ENCODE assay signal across 30 cellular contexts in genomic region chr2:230052299-230052698, GRCh38. TPM values are rescaled to one million over a fixed set of nuclear protein-coding genes. Genes with fewer than 3 reads are reported as not detected.
A peak's percentile ranks its signal among the peaks of the same experiment; 100 is the strongest.
DNase-seq lines count a peak whose midpoint lies in the region; ATAC-seq, FAIRE-seq and TF ChIP-seq lines count a peak whose summit lies in the region.
"Had no signal": no experiment of that assay in that cellular context is flagged by ENCODE, and none has a peak within 500 bp of the region (broad histone marks: within the 10 kb centered on the region; RNA-seq: fewer than 3 reads in every experiment).

No MANE protein-coding gene starts in this region.

- peaks cover 26% of the 10 kb centered on the region for H3K4me1 Mint-ChIP-seq in activated CD4-positive, alpha-beta T cell treated with anti-CD3 and anti-CD28 coated beads for 36 hours
- peaks cover 18% of the 10 kb centered on the region for H3K4me1 Mint-ChIP-seq in activated T-helper 1 cell treated with anti-CD3 and anti-CD28 coated beads, Interleukin-12 subunit alpha, Interleukin-12 subunit beta, Interleukin-2, Interleukin-4 antibody, amounts not matched to agents 30 ng/mL and 10 ng/mL and 1 ng/mL, durations not matched to agents 14 hours and 24 hours and 36 hours (ENCODE audit: low read depth)
- peaks cover 5% of the 10 kb centered on the region for H3K4me1 Mint-ChIP-seq in stimulated activated memory B cell treated with anti-CD40 and anti-IgM and Interleukin-4, amounts not matched to agents 10 μg/mL and 1 μg/mL and 100 μg/mL, for 72 hours
- H3K4me1 Mint-ChIP-seq: stimulated activated effector memory CD8-positive, alpha-beta T cell treated with anti-CD3 and anti-CD28 coated beads, Interleukin-12 subunit alpha, Interleukin-12 subunit beta, amount 100 ng/mL, for 72 hours had no signal

- no peak overlapping the region for H3K27ac ChIP-seq in upper lobe of right lung
- H3K27ac ChIP-seq: colonic mucosa, thoracic aorta had no signal

- no peak overlapping the region for H3K4me3 ChIP-seq in upper lobe of right lung
- H3K4me3 ChIP-seq: colonic mucosa, esophagus muscularis mucosa, thoracic aorta had no signal

- H3K4me1 ChIP-seq in upper lobe of right lung, result no peaks in the 10 kb centered on the region
- H3K4me1 ChIP-seq: colonic mucosa had no signal

- H3K36me3 Mint-ChIP-seq in activated CD4-positive, alpha-beta T cell treated with anti-CD3 and anti-CD28 coated beads for 36 hours (ENCODE audit: low read depth), result no peaks in the 10 kb centered on the region
- H3K36me3 Mint-ChIP-seq in activated T-helper 1 cell treated with anti-CD3 and anti-CD28 coated beads, Interleukin-12 subunit alpha, Interleukin-12 subunit beta, Interleukin-2, Interleukin-4 antibody, amounts not matched to agents 30 ng/mL and 10 ng/mL and 1 ng/mL, durations not matched to agents 14 hours and 24 hours and 36 hours (ENCODE audit: low read depth), result no peaks in the 10 kb centered on the region
- no peaks in the 10 kb centered on the region for H3K36me3 Mint-ChIP-seq in stimulated activated memory B cell treated with anti-CD40 and anti-IgM and Interleukin-4, amounts not matched to agents 10 μg/mL and 1 μg/mL and 100 μg/mL, for 72 hours
- H3K36me3 Mint-ChIP-seq: stimulated activated effector memory CD8-positive, alpha-beta T cell treated with anti-CD3 and anti-CD28 coated beads, Interleukin-12 subunit alpha, Interleukin-12 subunit beta, amount 100 ng/mL, for 72 hours had no signal

- H3K36me3 ChIP-seq in upper lobe of right lung, result no peaks in the 10 kb centered on the region
- H3K36me3 ChIP-seq: colonic mucosa, esophagus muscularis mucosa, thoracic aorta had no signal

- H3K27me3 ChIP-seq in upper lobe of right lung, result no peaks in the 10 kb centered on the region
- H3K27me3 ChIP-seq: colonic mucosa, esophagus muscularis mucosa had no signal

- CTCF ChIA-PET in activated CD4-positive, alpha-beta T cell treated with anti-CD3 and anti-CD28 coated beads for 36 hours (lab: Charles Lee), result no interaction called here

- intact Hi-C loops in activated CD4-positive, alpha-beta T cell treated with anti-CD3 and anti-CD28 coated beads for 36 hours (cut with DNase I, micrococcal nuclease), result no loop called here
- intact Hi-C loops in activated T-helper 1 cell treated with anti-CD3 and anti-CD28 coated beads, Interleukin-12 subunit alpha, Interleukin-12 subunit beta, Interleukin-2, Interleukin-4 antibody, amounts not matched to agents 30 ng/mL and 10 ng/mL and 1 ng/mL, durations not matched to agents 14 hours and 24 hours and 36 hours (cut with micrococcal nuclease), result loop anchor here (1.0 kb wide), 1 partner anchor 8 kb away; no protein-coding TSS in a partner anchor
- intact Hi-C loops in upper lobe of right lung (cut with DNase I), result no loop called here

- peak; percentile 13 for FAIRE-seq in islet of Langerhans (lab: Jason Lieb, UNC)
- FAIRE-seq: frontal cortex, GM12892, HTR-8/SVneo had no signal

- DNase-seq in activated CD4-positive, alpha-beta T cell treated with anti-CD3 and anti-CD28 coated beads for 36 hours, result no peak
- no peak for DNase-seq in activated CD4-positive, alpha-beta T cell treated with anti-CD3 and anti-CD28 coated beads for 48 hours
- no peak for DNase-seq in activated T-helper 1 cell treated with anti-CD3 and anti-CD28 coated beads, Interleukin-12 subunit alpha, Interleukin-12 subunit beta, Interleukin-2, Interleukin-4 antibody, amounts not matched to agents 30 ng/mL and 10 ng/mL and 1 ng/mL, durations not matched to agents 14 hours and 24 hours and 36 hours (ENCODE audit: low spot score)
- DNase-seq in upper lobe of right lung, result no peak
- no peak for DNase-seq in NCI-H2196 (lab: John Stamatoyannopoulos, UW; ENCODE audit: unreplicated experiment)
- DNase-seq: 8988T; activated naive CD4-positive, alpha-beta T cell; activated T-cell treated with anti-CD3 and anti-CD28 coated beads, Interleukin-2, amount 50 U/mL, for 1 hour; CD4-positive, alpha-beta T cell; colonic mucosa; effector memory CD4-positive, alpha-beta T cell; H9; KBM-7; left colon; mesendoderm; NCI-H1417; NCI-H2081; NCI-H345; NCI-H748 treated with DMSO at 0.1 percent for 48 hours; stimulated activated CD4-positive, alpha-beta T cell treated with anti-CD3 and anti-CD28 coated beads, Interleukin-4, amount 100 ng/mL, for 24 hours had no signal

- TF ChIP-seq CTCF in upper lobe of right lung (IDR thresholded peaks at IDR 0.05), result no peak

- no peaks in the 10 kb centered on the region for H3K9me3 Mint-ChIP-seq in activated CD4-positive, alpha-beta T cell treated with anti-CD3 and anti-CD28 coated beads for 36 hours (ENCODE audit: low read depth)
- no peaks in the 10 kb centered on the region for H3K9me3 Mint-ChIP-seq in activated T-helper 1 cell treated with anti-CD3 and anti-CD28 coated beads, Interleukin-12 subunit alpha, Interleukin-12 subunit beta, Interleukin-2, Interleukin-4 antibody, amounts not matched to agents 30 ng/mL and 10 ng/mL and 1 ng/mL, durations not matched to agents 14 hours and 24 hours and 36 hours
- no peaks in the 10 kb centered on the region for H3K9me3 Mint-ChIP-seq in stimulated activated memory B cell treated with anti-CD40 and anti-IgM and Interleukin-4, amounts not matched to agents 10 μg/mL and 1 μg/mL and 100 μg/mL, for 72 hours
- H3K9me3 Mint-ChIP-seq: CD4-positive, alpha-beta T cell; H9; stimulated activated effector memory CD8-positive, alpha-beta T cell treated with anti-CD3 and anti-CD28 coated beads, Interleukin-12 subunit alpha, Interleukin-12 subunit beta, amount 100 ng/mL, for 72 hours had no signal

- POLR2A ChIA-PET in activated CD4-positive, alpha-beta T cell treated with anti-CD3 and anti-CD28 coated beads for 36 hours (lab: Charles Lee), result no interaction called here

- H3K4me3 Mint-ChIP-seq in activated CD4-positive, alpha-beta T cell treated with anti-CD3 and anti-CD28 coated beads for 36 hours, result no peak overlapping the region
- no peak overlapping the region for H3K4me3 Mint-ChIP-seq in activated T-helper 1 cell treated with anti-CD3 and anti-CD28 coated beads, Interleukin-12 subunit alpha, Interleukin-12 subunit beta, Interleukin-2, Interleukin-4 antibody, amounts not matched to agents 30 ng/mL and 10 ng/mL and 1 ng/mL, durations not matched to agents 14 hours and 24 hours and 36 hours
- no peak overlapping the region for H3K4me3 Mint-ChIP-seq in stimulated activated memory B cell treated with anti-CD40 and anti-IgM and Interleukin-4, amounts not matched to agents 10 μg/mL and 1 μg/mL and 100 μg/mL, for 72 hours
- H3K4me3 Mint-ChIP-seq: CD4-positive, alpha-beta T cell; H9; stimulated activated effector memory CD8-positive, alpha-beta T cell treated with anti-CD3 and anti-CD28 coated beads, Interleukin-12 subunit alpha, Interleukin-12 subunit beta, amount 100 ng/mL, for 72 hours had no signal

- no peak overlapping the region for H3K27ac Mint-ChIP-seq in activated CD4-positive, alpha-beta T cell treated with anti-CD3 and anti-CD28 coated beads for 36 hours
- peak overlapping the region; percentile 40 for H3K27ac Mint-ChIP-seq in activated T-helper 1 cell treated with anti-CD3 and anti-CD28 coated beads, Interleukin-12 subunit alpha, Interleukin-12 subunit beta, Interleukin-2, Interleukin-4 antibody, amounts not matched to agents 30 ng/mL and 10 ng/mL and 1 ng/mL, durations not matched to agents 14 hours and 24 hours and 36 hours
- peak overlapping the region; percentile 83 for H3K27ac Mint-ChIP-seq in stimulated activated memory B cell treated with anti-CD40 and anti-IgM and Interleukin-4, amounts not matched to agents 10 μg/mL and 1 μg/mL and 100 μg/mL, for 72 hours
- H3K27ac Mint-ChIP-seq: CD4-positive, alpha-beta T cell; H9; stimulated activated effector memory CD8-positive, alpha-beta T cell treated with anti-CD3 and anti-CD28 coated beads, Interleukin-12 subunit alpha, Interleukin-12 subunit beta, amount 100 ng/mL, for 72 hours had no signal

- no peaks in the 10 kb centered on the region for H3K9me3 ChIP-seq in upper lobe of right lung
- H3K9me3 ChIP-seq: colonic mucosa, esophagus muscularis mucosa, thoracic aorta had no signal

- peak; percentile 21 for ATAC-seq in activated CD4-positive, alpha-beta T cell treated with anti-CD3 and anti-CD28 coated beads for 36 hours
- no peak for ATAC-seq in stimulated activated memory B cell treated with anti-CD40 and anti-IgM and Interleukin-4, amounts not matched to agents 10 μg/mL and 1 μg/mL and 100 μg/mL, for 72 hours
- ATAC-seq in upper lobe of right lung (no peak), GM21576 (IDR thresholded peaks at IDR 0.05; ENCODE audit: unreplicated experiment) (no peak)
- ATAC-seq: left colon; sciatic nerve; stimulated activated effector memory CD8-positive, alpha-beta T cell treated with anti-CD3 and anti-CD28 coated beads, Interleukin-12 subunit alpha, Interleukin-12 subunit beta, amount 100 ng/mL, for 72 hours had no signal

- no peaks in the 10 kb centered on the region for H3K27me3 Mint-ChIP-seq in activated CD4-positive, alpha-beta T cell treated with anti-CD3 and anti-CD28 coated beads for 36 hours
- no peaks in the 10 kb centered on the region for H3K27me3 Mint-ChIP-seq in activated T-helper 1 cell treated with anti-CD3 and anti-CD28 coated beads, Interleukin-12 subunit alpha, Interleukin-12 subunit beta, Interleukin-2, Interleukin-4 antibody, amounts not matched to agents 30 ng/mL and 10 ng/mL and 1 ng/mL, durations not matched to agents 14 hours and 24 hours and 36 hours (ENCODE audit: insufficient read depth)
- H3K27me3 Mint-ChIP-seq in stimulated activated memory B cell treated with anti-CD40 and anti-IgM and Interleukin-4, amounts not matched to agents 10 μg/mL and 1 μg/mL and 100 μg/mL, for 72 hours, result no peaks in the 10 kb centered on the region
- H3K27me3 Mint-ChIP-seq: CD4-positive, alpha-beta T cell had no signal

RNA-seq across cellular contexts. Expression of gene SLC16A14, which starts 16.4 kb away (rescaled TPM):
- total RNA-seq in activated CD4-positive, alpha-beta T cell treated with anti-CD3 and anti-CD28 coated beads for 36 hours, result 1 to 10 TPM; 1.2 to 2.2 TPM
- 3.1 and 3.3 TPM in 2 replicates for total RNA-seq in activated T-helper 1 cell treated with anti-CD3 and anti-CD28 coated beads, Interleukin-12 subunit alpha, Interleukin-12 subunit beta, Interleukin-2, Interleukin-4 antibody, amounts not matched to agents 30 ng/mL and 10 ng/mL and 1 ng/mL, durations not matched to agents 14 hours and 24 hours and 36 hours
- total RNA-seq in upper lobe of right lung, result 4.7 TPM
